19 cellular contexts compared by ENCODE assay signal in the genomic region with DNA sequence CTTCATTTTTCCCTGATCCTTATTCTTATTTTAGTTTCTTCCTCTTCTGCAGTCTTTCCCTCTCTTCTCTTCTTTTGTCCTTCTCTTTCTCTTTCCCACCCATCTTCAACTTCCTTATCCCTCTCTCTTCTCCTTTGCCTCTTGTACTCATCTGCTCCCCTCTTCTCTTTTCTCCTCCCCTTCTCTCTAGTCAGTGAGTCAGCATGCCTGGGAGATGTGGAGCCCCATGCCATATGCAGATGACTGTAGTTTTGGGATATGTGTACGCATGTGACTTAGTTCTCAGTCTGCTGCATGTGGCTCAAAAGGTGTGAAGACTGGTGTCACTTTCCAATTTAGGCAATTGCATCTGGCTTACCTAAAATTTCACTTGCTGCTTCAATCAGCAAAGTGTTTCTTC. TPM values are rescaled to one million over a fixed set of nuclear protein-coding genes. Genes with fewer than 3 reads are reported as not detected.
DNase-seq lines count a peak whose midpoint lies in the region; ATAC-seq, FAIRE-seq and TF ChIP-seq lines count a peak whose summit lies in the region.
"Had no signal": no experiment of that assay in that cellular context is flagged by ENCODE, and none has a peak within 500 bp of the region (broad histone marks: within the 10 kb centered on the region; RNA-seq: fewer than 3 reads in every experiment).

No MANE protein-coding gene starts in this region.

- 70% methylated on average over 1 of the region's 1 CpG for WGBS in K562 (ENCODE audit: insufficient coverage, low coverage, missing lambda C conversion rate)
- 100% methylated on average over 1 of the region's 1 CpG; no CpG with 5 or more reads in 1 of the 2 experiments for WGBS in H1 (ENCODE audit: extremely low coverage in 1 of 2, insufficient coverage in 1 of 2, insufficient read length in 1 of 2, insufficient replicate concordance in 2 of 2, low coverage in 1 of 2, low lambda C conversion rate in 2 of 2, missing lambda C conversion rate in 1 of 2), 2 experiments

- no peak for ATAC-seq in HCT116
- no peak for ATAC-seq in K562
- ATAC-seq in HG03442 (IDR thresholded peaks at IDR 0.05; ENCODE audit: unreplicated experiment) = no peak
- no peak for ATAC-seq in GM18867 (IDR thresholded peaks at IDR 0.05; ENCODE audit: unreplicated experiment)
- ATAC-seq: A549, GM23338 had no signal

- H2BK12ac ChIP-seq in H1 (ENCODE audit: low read depth, low read length) = no peak overlapping the region

- H4K91ac ChIP-seq in H1 (replicated peaks; ENCODE audit: insufficient read length, low read length) = no peak overlapping the region

- no peaks in the 10 kb centered on the region for H3K9me2 ChIP-seq in HCT116 (ENCODE audit: insufficient read depth)

- H2AFZ ChIP-seq in HCT116 (ENCODE audit: low read depth, low read length, poor library complexity, severe bottlenecking) (no peak overlapping the region), K562 (ENCODE audit: low read depth, low read length) (no peak overlapping the region), H1 (ENCODE audit: low read length) (no peak overlapping the region)
- H2AFZ ChIP-seq: GM23338 had no signal

- H3K4me2 ChIP-seq in HCT116 (ENCODE audit: low read length) = no peak overlapping the region
- H3K4me2 ChIP-seq in K562 (ENCODE audit: insufficient read depth, low read length) = no peak overlapping the region
- H3K4me2 ChIP-seq in H1 (ENCODE audit: insufficient read depth in 1 of 2, low read depth in 2 of 2, low read length in 2 of 2) = no peak overlapping the region
- H3K4me2 ChIP-seq: A549, GM23338 had no signal

- H2AK5ac ChIP-seq in H1 (ENCODE audit: low read depth, low read length) = no peak overlapping the region

- H3K4me1 ChIP-seq in HCT116 (ENCODE audit: control insufficient read depth in 1 of 2, insufficient read depth in 2 of 2, low read length in 2 of 2) (no peaks in the 10 kb centered on the region), K562 (replicated peaks in 1 of 2; ENCODE audit: control insufficient read depth in 2 of 2, insufficient read depth in 2 of 2, low read length in 2 of 2) (peaks cover 22 to 60% of the 10 kb centered on the region in 2 experiments), H1 (replicated peaks in 1 of 4; ENCODE audit: control insufficient read depth in 3 of 4, insufficient read depth in 4 of 4, low read length in 3 of 4) (no peaks in the 10 kb centered on the region)
- H3K4me1 ChIP-seq: A549, Caco-2 had no signal

- DNase-seq in HCT116 (ENCODE audit: low read depth, low spot score) = no peak
- peak in 3 of 4 experiments; percentile 16 to 55 (median 19) for DNase-seq in K562 (ENCODE audit: extremely low read depth in 1 of 4, low spot score in 3 of 4)
- no peak for DNase-seq in H1 (ENCODE audit: low read depth in 1 of 2, low spot score in 2 of 2)
- DNase-seq in activated gamma-delta T cell treated with Interleukin-2 at 50 U/mL for 16 hours = no peak
- DNase-seq in DMS53 (lab: John Stamatoyannopoulos, UW) = no peak
- DNase-seq: AML-193; Caco-2; CD4-positive, alpha-beta T cell; DMS79; GF-D8; H7 had no signal

- H3K4me3 ChIP-seq in HCT116 (replicated peaks in 1 of 2; ENCODE audit: low read depth in 1 of 2, low read length in 2 of 2) (no peak overlapping the region), K562 (no peak overlapping the region), H1 (ENCODE audit: extremely low read depth in 1 of 4, insufficient read depth in 2 of 4, low read depth in 3 of 4, low read length in 4 of 4) (no peak overlapping the region)
- H3K4me3 ChIP-seq: A549, GM23338 had no signal

- no TSS peak for BruUV-seq in HCT116 (replicated peaks; lab: Mats Ljungman, UMichigan)
- no TSS peak for BruUV-seq in K562 (replicated peaks; lab: Mats Ljungman, UMichigan)

- no peaks in the 10 kb centered on the region for H3K23me2 ChIP-seq in H1 (ENCODE audit: low read depth, low read length)

- no peak overlapping the region for H2BK5ac ChIP-seq in H1 (ENCODE audit: low read depth, low read length)

- no peak overlapping the region for H2BK20ac ChIP-seq in H1 (ENCODE audit: low read length)

- H3K18ac ChIP-seq in H1 (ENCODE audit: extremely low read depth, low read length) = no peak overlapping the region

- POLR2A ChIA-PET in HCT116 (lab: Charles Lee) (no interaction called here), K562 (lab: Yijun Ruan, JAX) (interaction anchor here (0.6 kb wide), 1 partner anchor 100 kb away, joined by 3 read pairs; no protein-coding TSS in a partner anchor), H1 (lab: Charles Lee; ENCODE audit: partially characterized antibody) (no interaction called here)

- H3K36me3 ChIP-seq in HCT116 (ENCODE audit: control insufficient read depth in 1 of 2, insufficient read depth in 2 of 2, low read length in 2 of 2) = no peaks in the 10 kb centered on the region
- peaks cover 46% of the 10 kb centered on the region for H3K36me3 ChIP-seq in K562 (ENCODE audit: control insufficient read depth, insufficient read depth, low read length)
- H3K36me3 ChIP-seq in H1 (ENCODE audit: control insufficient read depth in 2 of 4, insufficient read depth in 4 of 4, low read length in 3 of 4) = no peaks in the 10 kb centered on the region

- CTCF ChIA-PET in HCT116 (lab: Charles Lee) = no interaction called here
- CTCF ChIA-PET in K562 (lab: Yijun Ruan, JAX; ENCODE audit: low intra/inter-chr PET ratio) = interaction anchor here (0.6 kb wide), 1 partner anchor 205 kb away, joined by 3 read pairs; no protein-coding TSS in a partner anchor
- CTCF ChIA-PET in H1 (lab: Charles Lee; ENCODE audit: partially characterized antibody) = interaction anchor here (1.4 kb wide), 1 partner anchor 51 kb away, joined by 3 read pairs; no protein-coding TSS in a partner anchor

- H4K8ac ChIP-seq in H1 (ENCODE audit: extremely low read depth, insufficient read depth, low read length) = no peak overlapping the region

- H3K9me1 ChIP-seq in K562 (ENCODE audit: control insufficient read depth, insufficient read depth, low read length) = no peaks in the 10 kb centered on the region

- no peaks in the 10 kb centered on the region for H3K27me3 ChIP-seq in HCT116 (ENCODE audit: insufficient read depth, low read length)
- no peaks in the 10 kb centered on the region for H3K27me3 ChIP-seq in K562 (ENCODE audit: control insufficient read depth in 2 of 2, insufficient read depth in 2 of 2, low read length in 2 of 2)
- H3K27me3 ChIP-seq in H1 (replicated peaks in 1 of 4; ENCODE audit: control insufficient read depth in 3 of 4, extremely low read depth in 1 of 4, insufficient read depth in 3 of 4, low read length in 3 of 4) = no peaks in the 10 kb centered on the region
- H3K27me3 ChIP-seq in layer of hippocampus (ENCODE audit: control insufficient read depth, insufficient read depth, low read length) = no peaks in the 10 kb centered on the region

- H3K27ac ChIP-seq in HCT116 (ENCODE audit: low read depth, low read length) (no peak overlapping the region), K562 (ENCODE audit: extremely low read depth, low read depth, low read length) (no peak overlapping the region; the same call in 1 of the 3 replicates), H1 (ENCODE audit: low read depth, low read length) (no peak overlapping the region), layer of hippocampus (ENCODE audit: low read depth, low read length) (peak overlapping the region; percentile 90)
- H3K27ac ChIP-seq: 22Rv1, A549, C4-2B had no signal

- H3K9me3 ChIP-seq in HCT116 (ENCODE audit: control insufficient read depth in 1 of 2, insufficient read depth in 1 of 2, low read depth in 1 of 2, low read length in 2 of 2) (no peaks in the 10 kb centered on the region), K562 (replicated peaks; ENCODE audit: control insufficient read depth, insufficient read depth, low read depth, low read length) (peaks cover 5% of the 10 kb centered on the region), H1 (ENCODE audit: insufficient read depth in 2 of 2, low read depth in 1 of 2, low read length in 1 of 2) (no peaks in the 10 kb centered on the region; a peak in 1 of 4 replicates)
- H3K9me3 ChIP-seq: A549, Caco-2 had no signal

- no peak overlapping the region for H4K5ac ChIP-seq in H1 (ENCODE audit: insufficient read length, low read depth, low read length)

- TF ChIP-seq EP300 in K562 (IDR thresholded peaks at IDR 0.05; ENCODE audit: low read length) (no peak), H1 (IDR thresholded peaks at IDR 0.05; ENCODE audit: borderline replicate concordance in 1 of 2, low read depth in 2 of 2, low read length in 2 of 2) (no peak)

- FAIRE-seq in K562 (lab: Jason Lieb, UNC) (no peak), H1 (lab: Jason Lieb, UNC) (no peak)
- FAIRE-seq: A549, D721Med had no signal

- H3K79me1 ChIP-seq in H1 (ENCODE audit: low read depth, low read length) = no peaks in the 10 kb centered on the region

- intact Hi-C loops in HCT116 (cut with micrococcal nuclease) = no loop called here
- intact Hi-C loops in K562 (cut with micrococcal nuclease) = no loop called here

- H2BK15ac ChIP-seq in H1 (ENCODE audit: low read length) = no peak overlapping the region

- no peak overlapping the region for H3K14ac ChIP-seq in H1 (ENCODE audit: insufficient read length)

- in situ Hi-C loops in K562 (cut with MboI) = no loop called here

- H3K23ac ChIP-seq in H1 (ENCODE audit: insufficient read length) = no peak overlapping the region

- H3K56ac ChIP-seq in H1 (replicated peaks; ENCODE audit: insufficient read length, low read depth, low read length) = no peak overlapping the region

- no peak overlapping the region for H3K4ac ChIP-seq in H1 (replicated peaks; ENCODE audit: insufficient read length, low read depth, low read length)

- TF ChIP-seq CTCF in HCT116 (IDR thresholded peaks at IDR 0.05 in 2 of 3, conservative IDR thresholded peaks at IDR 0.05 in 1 of 3; ENCODE audit: borderline replicate concordance in 1 of 3, insufficient read depth in 1 of 3, low read depth in 2 of 3, low read length in 2 of 3) = no peak
- no peak for TF ChIP-seq CTCF in K562 (IDR thresholded peaks at IDR 0.05 in 2 of 3, conservative IDR thresholded peaks at IDR 0.05 in 1 of 3; ENCODE audit: insufficient read depth in 2 of 3, low read depth in 1 of 3, low read length in 3 of 3)
- no peak for TF ChIP-seq CTCF in H1 (IDR thresholded peaks at IDR 0.05; ENCODE audit: control extremely low read depth in 1 of 3, insufficient read depth in 1 of 3, low read depth in 1 of 3, low read length in 3 of 3)

- H4K20me1 ChIP-seq in HCT116 (ENCODE audit: insufficient read depth) (no peaks in the 10 kb centered on the region; the same call in 1 of the 2 replicates), K562 (replicated peaks; ENCODE audit: control insufficient read depth, insufficient read depth, low read length) (no peaks in the 10 kb centered on the region), H1 (replicated peaks in 1 of 2; ENCODE audit: control insufficient read depth in 1 of 2, insufficient read depth in 2 of 2, low read length in 2 of 2) (peaks cover 0 to 2% of the 10 kb centered on the region in 2 experiments)

- RAD21 ChIA-PET in HCT116 (lab: Charles Lee; ENCODE audit: low non-redundant PET in 1 of 2, low total read pairs in 2 of 2, uncharacterized antibody in 2 of 2, unreplicated experiment in 2 of 2) = no interaction called here

- H3K79me2 ChIP-seq in HCT116 (ENCODE audit: insufficient read depth, low read length) (no peaks in the 10 kb centered on the region), K562 (ENCODE audit: control insufficient read depth, insufficient read depth, low read length) (peaks cover 94% of the 10 kb centered on the region), H1 (ENCODE audit: control insufficient read depth in 1 of 2, insufficient read depth in 2 of 2, low read length in 2 of 2) (no peaks in the 10 kb centered on the region)

- no peak overlapping the region for H2BK120ac ChIP-seq in H1 (replicated peaks; ENCODE audit: low read depth, low read length)

- TF ChIP-seq RAD21 in HCT116 (IDR thresholded peaks at IDR 0.05; ENCODE audit: low read depth) (no peak), K562 (CRISPR knock-in tag; conservative IDR thresholded peaks at IDR 0.05 in 1 of 2, IDR thresholded peaks at IDR 0.05 in 1 of 2) (no peak), H1 (IDR thresholded peaks at IDR 0.05 in 1 of 2, conservative IDR thresholded peaks at IDR 0.05 in 1 of 2; ENCODE audit: low read depth in 2 of 2, low read length in 2 of 2) (no peak)

- H3K9ac ChIP-seq in HCT116 (ENCODE audit: low read length) = no peak overlapping the region
- no peak overlapping the region for H3K9ac ChIP-seq in K562 (ENCODE audit: insufficient read depth in 1 of 2, low read depth in 2 of 2, low read length in 2 of 2)
- no peak overlapping the region for H3K9ac ChIP-seq in H1 (replicated peaks in 1 of 4; ENCODE audit: extremely low read depth in 1 of 4, low read depth in 3 of 4, low read length in 3 of 4)

- TF ChIP-seq POLR2A in HCT116 (IDR thresholded peaks at IDR 0.05; ENCODE audit: borderline replicate concordance, extremely low read depth, insufficient read depth, insufficient read length) (no peak), K562 (conservative IDR thresholded peaks at IDR 0.05) (no peak), H1 (IDR thresholded peaks at IDR 0.05; ENCODE audit: control extremely low read depth in 1 of 2, low read depth in 2 of 2, low read length in 2 of 2) (no peak)

RNA-seq across cellular contexts. Expression of gene DNAJC6, which starts 10.4 kb away (rescaled TPM):
- total RNA-seq in HCT116 (2021; ENCODE audit: unreplicated experiment) = 9.0 TPM
- polyA plus RNA-seq in HCT116 (2012) = 3.9 and 5.1 TPM in 2 replicates
- 83.6 and 231 TPM in 2 replicates for total RNA-seq in K562 (2011; cell fraction: chromatin; rRNA removed; ENCODE audit: low replicate concordance)
- total RNA-seq in K562 (2011; cell fraction: nucleolus; rRNA removed) = 29.2 and 43.3 TPM in 2 replicates
- total RNA-seq in K562 (2011; cell fraction: nucleoplasm; rRNA removed) = 81.3 and 133 TPM in 2 replicates
- 24.3 and 33.1 TPM in 2 replicates for total RNA-seq in K562 (2014; rRNA removed)
- 41.4 and 43.8 TPM in 2 replicates for total RNA-seq in K562 (2014; rRNA removed; fragmentation: Illumina TruSeq; extraction: Trizol)
- total RNA-seq in K562 (2015; rRNA removed; fragmentation: Illumina TruSeq; extraction: Trizol) = 26.8 and 28.0 TPM in 2 replicates
- 44.5 and 45.5 TPM in 2 replicates for total RNA-seq in K562 (2021)
- 59.4 and 78.7 TPM in 2 replicates for polyA plus RNA-seq in K562 (2011; rRNA removed)
- 36.5 and 44.9 TPM in 2 replicates for polyA plus RNA-seq in K562 (2011; cell fraction: cytosol; rRNA removed)
- 67.4 and 73.5 TPM in 2 replicates for polyA plus RNA-seq in K562 (2011; cell fraction: nucleus; rRNA removed)
- polyA plus RNA-seq in K562 (2012) = 21.9 and 27.0 TPM in 2 replicates
- 44.7 and 49.7 TPM in 2 replicates for polyA plus RNA-seq in K562 (2014; fragmentation: Illumina TruSeq; extraction: Trizol)
- polyA plus RNA-seq in K562 (2014; fragmentation: Nextera tagmentation; extraction: Ambion mirVana) = 1 to 10 TPM; 6.7 to 8.2 TPM
- polyA plus RNA-seq in K562 (2014; rRNA removed) = 24.0 and 28.1 TPM in 2 replicates
- polyA minus RNA-seq in K562 (2011; rRNA and poly(A)+ RNA removed) = 118 and 129 TPM in 2 replicates
- 41.0 and 50.6 TPM in 2 replicates for polyA minus RNA-seq in K562 (2011; cell fraction: cytosol; rRNA and poly(A)+ RNA removed)
- 73.6 and 103 TPM in 2 replicates for polyA minus RNA-seq in K562 (2011; cell fraction: nucleus; rRNA and poly(A)+ RNA removed)
- total RNA-seq in H1 (2021; fragmentation: NEBNext Ultra II Directional; extraction: Animal tissue kit (Norgen Biotek cat#: 25700)) = 3.0 and 3.7 TPM in 2 replicates
- polyA plus RNA-seq in H1 (2011; rRNA removed) = 1.6 and 2.3 TPM in 2 replicates
- polyA plus RNA-seq in H1 (2011; cell fraction: cytosol; rRNA removed) = 2.0 TPM
- 3.4 TPM for polyA plus RNA-seq in H1 (2011; cell fraction: nucleus; rRNA removed)
- polyA plus RNA-seq in H1 (2012, experiment 1 of 2) = 1.9 to 2.5 TPM (median 2.4 TPM) in 4 replicates
- 0.12 TPM for polyA plus RNA-seq in H1 (2012, experiment 2 of 2)
- 1.9 TPM for polyA plus RNA-seq in H1 (2013, experiment 1 of 2)
- polyA plus RNA-seq in H1 (2013, experiment 2 of 2) = 1.6 TPM
- 7.9 and 8.6 TPM in 2 replicates for polyA minus RNA-seq in H1 (2011; rRNA and poly(A)+ RNA removed)
- polyA minus RNA-seq in H1 (2011; cell fraction: cytosol; rRNA and poly(A)+ RNA removed) = 5.2 TPM
- polyA minus RNA-seq in H1 (2011; cell fraction: nucleus; rRNA and poly(A)+ RNA removed) = 16.4 TPM

Comparison
In these comparisons a context has a peak if more than half of its experiments do, and no peak if none do; other contexts are left out.
1. DNase-seq: peak in K562 (3 of 4); none in HCT116 (single experiment), H1 (0 of 2), activated gamma-delta T cell treated with Interleukin-2 at 50 U/mL for 16 hours (single experiment) and DMS53 (single experiment).